ENCODE assay signal across 1 cellular context in the genomic region with DNA sequence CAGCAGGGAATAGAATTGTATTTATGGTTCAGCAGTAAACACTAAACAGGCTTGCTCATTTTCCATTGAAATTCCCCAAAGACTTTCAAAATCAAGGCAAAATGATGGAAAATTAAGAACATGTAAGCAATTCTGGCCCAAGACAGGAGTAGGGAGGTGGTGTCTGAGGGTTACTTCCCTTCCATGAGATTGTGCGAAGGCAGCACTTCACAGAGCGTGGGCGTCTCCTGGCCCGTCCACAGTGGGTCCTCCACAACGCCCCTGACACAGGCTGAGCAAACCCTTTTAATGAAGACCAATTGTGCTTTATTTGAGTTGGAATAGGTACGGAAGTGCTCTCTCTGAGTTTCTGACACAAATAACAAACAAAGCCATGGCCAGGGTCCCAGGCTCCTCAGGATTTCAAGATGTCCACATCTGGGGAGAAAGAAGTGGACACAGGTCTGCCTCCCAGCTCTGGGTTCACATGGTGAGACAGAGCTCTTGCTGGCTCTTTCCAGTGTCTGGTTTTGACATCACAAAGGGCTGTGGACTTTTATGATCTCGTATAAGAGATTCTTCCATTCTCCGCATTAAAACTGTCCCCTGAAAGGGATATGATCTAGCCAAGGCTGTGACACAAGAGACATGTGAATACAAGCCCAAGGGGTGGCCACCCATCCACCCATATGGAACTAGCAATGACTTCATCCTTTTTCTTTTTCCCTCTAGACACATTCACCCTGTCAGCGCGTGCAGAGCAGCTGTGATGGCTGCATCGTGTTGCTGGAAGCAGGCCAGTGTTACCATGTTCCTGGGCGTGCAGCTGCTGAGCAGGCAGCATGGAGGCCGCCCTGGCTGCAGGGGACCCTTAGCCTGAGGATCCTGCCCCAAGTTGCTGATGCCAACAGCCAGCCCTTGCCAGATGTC.
TF ChIP-seq lines count a peak whose summit lies in the region.

No MANE protein-coding gene starts in this region.

TF ChIP-seq in IMR-90, 13 proteins besides CTCF, POLR2A, EP300 and RAD21 (continued from another document):
- TF ChIP-seq, protein P1, sequence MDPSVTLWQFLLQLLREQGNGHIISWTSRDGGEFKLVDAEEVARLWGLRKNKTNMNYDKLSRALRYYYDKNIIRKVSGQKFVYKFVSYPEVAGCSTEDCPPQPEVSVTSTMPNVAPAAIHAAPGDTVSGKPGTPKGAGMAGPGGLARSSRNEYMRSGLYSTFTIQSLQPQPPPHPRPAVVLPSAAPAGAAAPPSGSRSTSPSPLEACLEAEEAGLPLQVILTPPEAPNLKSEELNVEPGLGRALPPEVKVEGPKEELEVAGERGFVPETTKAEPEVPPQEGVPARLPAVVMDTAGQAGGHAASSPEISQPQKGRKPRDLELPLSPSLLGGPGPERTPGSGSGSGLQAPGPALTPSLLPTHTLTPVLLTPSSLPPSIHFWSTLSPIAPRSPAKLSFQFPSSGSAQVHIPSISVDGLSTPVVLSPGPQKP (IDR thresholded peaks at IDR 0.05; ENCODE audit: borderline replicate concordance, low read depth, low read length): no peak
- peak; percentile 46; the same call in 1 of the 2 replicates for TF ChIP-seq MAFK (IDR thresholded peaks at IDR 0.05; ENCODE audit: low read depth, low read length)
- TF ChIP-seq CHD1 (IDR thresholded peaks at IDR 0.05; ENCODE audit: low read depth, low read length): no peak
- 0 out of 2 replicates have a peak, but pooled peaks have one; percentile 18 for TF ChIP-seq FOS (IDR thresholded peaks at IDR 0.05; ENCODE audit: low read depth, low read length)
- TF ChIP-seq MAZ (IDR thresholded peaks at IDR 0.05; ENCODE audit: borderline replicate concordance, low read depth, low read length): 0 out of 2 replicates have a peak, but pooled peaks have one; percentile 4
TF ChIP-seq in IMR-90: peak in this region for 5.
